Comparison of ENCODE assay signal across 7 cellular contexts in the genomic region with DNA sequence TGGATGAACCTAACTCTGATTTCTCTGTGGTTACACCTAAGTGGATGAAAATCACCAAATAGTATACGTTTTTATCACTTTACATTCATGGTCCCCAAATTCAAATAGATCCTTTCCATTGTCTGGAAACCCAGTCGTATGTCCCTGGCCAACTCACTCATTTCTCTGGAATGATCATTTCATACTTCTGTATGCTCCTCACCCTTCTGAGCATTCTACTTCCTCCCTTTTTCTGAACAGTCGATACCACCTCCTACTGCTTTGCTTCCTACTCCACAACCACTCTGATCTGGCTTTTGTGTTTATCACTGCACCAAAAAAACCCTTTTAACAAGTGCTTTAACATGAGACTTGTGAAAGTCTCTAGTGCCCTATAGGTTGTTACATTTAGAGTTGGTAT. TPM values are rescaled to one million over a fixed set of nuclear protein-coding genes. Genes with fewer than 3 reads are reported as not detected.
DNase-seq lines count a peak whose midpoint lies in the region; ATAC-seq and TF ChIP-seq lines count a peak whose summit lies in the region.
"Not testable (repeated sequence)": the region's sequence is repeated elsewhere in the genome, so short reads cannot be mapped to it uniquely, and the experiment has no call there.

No MANE protein-coding gene starts in this region.

- peaks cover 21% of the 10 kb centered on the region for H3F3A ChIP-seq in GM23248 (ENCODE audit: insufficient read depth)

- H2AFZ ChIP-seq in GM23248: peak overlapping the region; percentile 25; the same call in 1 of the 2 replicates

- not testable (repeated sequence) for H4K20me1 ChIP-seq in GM23248 (ENCODE audit: insufficient read depth)

- ATAC-seq in RWPE2 (ENCODE audit: low read depth): peak; percentile 61; the same call in 1 of the 3 replicates

- H3K27ac ChIP-seq in GM23248: peak overlapping the region; percentile 44
- not testable (repeated sequence) for H3K27ac ChIP-seq in RWPE2 (ENCODE audit: poor library complexity, severe bottlenecking)

- H3K4me1 ChIP-seq in GM23248 (ENCODE audit: insufficient read depth): peaks cover 13% of the 10 kb centered on the region
- H3K4me1 ChIP-seq in RWPE2 (ENCODE audit: insufficient read depth, poor library complexity, severe bottlenecking): not testable (repeated sequence)

- peak overlapping the region; percentile 28 for H3K4me2 ChIP-seq in GM23248 (ENCODE audit: unreplicated experiment)

- not testable (repeated sequence) for H3K9me2 ChIP-seq in GM23248 (ENCODE audit: insufficient read depth)

- H3K9me3 ChIP-seq in GM23248 (ENCODE audit: low read depth); RWPE2 (ENCODE audit: severe bottlenecking): not testable (repeated sequence)

- not testable (repeated sequence) for H3K27me3 ChIP-seq in GM23248 (replicated peaks; ENCODE audit: insufficient read depth); RWPE2 (ENCODE audit: insufficient read depth, poor library complexity, severe bottlenecking)

- peak; percentile 14 for DNase-seq in CD1c-positive myeloid dendritic cell (ENCODE audit: extremely low spot score)
- peak; percentile 72 for DNase-seq in GM23248
- DNase-seq in M059J (ENCODE audit: low read depth): peak; percentile 5
- not testable (repeated sequence) for DNase-seq in RWPE2 (ENCODE audit: low spot score)
- peak; percentile 9 for DNase-seq in astrocyte of the hippocampus (ENCODE audit: low read depth, low spot score)
- DNase-seq in fibroblast of gingiva (ENCODE audit: low read depth): peak; percentile 14
- peak; percentile 15 for DNase-seq in kidney tubule cell (ENCODE audit: low spot score)

- H3K9ac ChIP-seq in GM23248: not testable (repeated sequence)

- peak overlapping the region; percentile 38 for H3K4me3 ChIP-seq in GM23248
- H3K4me3 ChIP-seq in RWPE2 (ENCODE audit: severe bottlenecking): not testable (repeated sequence)

- H3K36me3 ChIP-seq in GM23248 (ENCODE audit: low read depth); RWPE2 (ENCODE audit: low read depth): not testable (repeated sequence)

- not testable (repeated sequence) for H3K79me2 ChIP-seq in GM23248 (ENCODE audit: insufficient read depth)

- 4 to 12% methylated on average over 3 of the region's 3 CpGs for WGBS in GM23248 (ENCODE audit: low coverage in 1 of 2, low lambda C conversion rate in 2 of 2, missing lambda C conversion rate in 2 of 2), 2 experiments

- in situ Hi-C loops in GM23248 (cut with MboI): not testable (repeated sequence)

- TF ChIP-seq CTCF in RWPE2 (IDR thresholded peaks at IDR 0.05; ENCODE audit: poor library complexity, severe bottlenecking): not testable (repeated sequence)

RNA-seq across cellular contexts. Expression of gene PPP1R12B, which starts 47.3 kb away (rescaled TPM):
- 2.3 and 14.6 TPM in 2 replicates for total RNA-seq in GM23248 (2014; rRNA removed; shearing (Covaris generic))
- polyA plus RNA-seq in GM23248 (2016; fragmentation: Nextera tagmentation; extraction: Ambion mirVana): 2.5 and 3.6 TPM in 2 replicates
- total RNA-seq in M059J (2014; rRNA removed; shearing (Covaris generic)): 4.1 and 9.3 TPM in 2 replicates

RNA-seq across cellular contexts. Expression of gene UBE2T, which starts 54.1 kb away (rescaled TPM):
- total RNA-seq in GM23248 (2014; rRNA removed; shearing (Covaris generic)): 12.5 and 18.9 TPM in 2 replicates
- 39.6 and 41.1 TPM in 2 replicates for polyA plus RNA-seq in GM23248 (2016; fragmentation: Nextera tagmentation; extraction: Ambion mirVana)
- total RNA-seq in M059J (2014; rRNA removed; shearing (Covaris generic)): 249 and 263 TPM in 2 replicates

Comparison
In these comparisons a context has a peak if more than half of its experiments do, and no peak if none do; other contexts are left out.
1. RNA of gene UBE2T, which starts 54.1 kb away (total RNA-seq): 249 to 263 TPM in M059J; 12.5 to 18.9 TPM in GM23248; every median in the first group is over 10 times any median in the second.